Comparison of ENCODE assay signal across 14 cellular contexts in genomic region chr12:70178038-70178437, GRCh38.
A peak's percentile ranks its signal among the peaks of the same experiment; 100 is the strongest.
DNase-seq lines count a peak whose midpoint lies in the region; ATAC-seq and TF ChIP-seq lines count a peak whose summit lies in the region.
"Had no signal": no experiment of that assay in that cellular context is flagged by ENCODE, and none has a peak within 500 bp of the region (broad histone marks: within the 10 kb centered on the region; RNA-seq: fewer than 3 reads in every experiment).

No MANE protein-coding gene starts in this region.

- no peaks in the 10 kb centered on the region for H3K4me1 Mint-ChIP-seq in activated CD8-positive, alpha-beta T cell treated with anti-CD3 and anti-CD28 coated beads, Interleukin-2, amount 10 ng/mL, durations not matched to agents 7 days and 5 days (ENCODE audit: low read depth)
- H3K4me1 Mint-ChIP-seq: activated CD8-positive, alpha-beta memory T cell treated with anti-CD3 and anti-CD28 coated beads, Interleukin-2, amount 10 ng/mL, durations not matched to agents 7 days and 5 days had no signal

- H3K9me3 ChIP-seq in A673 (ENCODE audit: low read depth, low read length, poor library complexity, severe bottlenecking), result no peaks in the 10 kb centered on the region

- H3K4me3 ChIP-seq in A673 (ENCODE audit: low read depth, low read length, poor library complexity, severe bottlenecking), result no peak overlapping the region
- H3K4me3 ChIP-seq in coronary artery, result peak overlapping the region; percentile 16

- DNase-seq in A673 (ENCODE audit: low spot score) (peak; percentile 38), NCI-H1694 (lab: John Stamatoyannopoulos, UW) (peak; percentile 91), coronary artery (ENCODE audit: low spot score) (no peak), T-helper 9 cell (no peak), HPDE6-E6E7 (ENCODE audit: extremely low spot score) (no peak), NOMO-1 treated with dmso at 0.1 percent for 144 hours (lab: John Stamatoyannopoulos, UW; ENCODE audit: unreplicated experiment) (no peak)
- no peak for DNase-seq in activated CD8-positive, alpha-beta T cell treated with anti-CD3 and anti-CD28 coated beads, Interleukin-2, amount 10 ng/mL, durations not matched to agents 7 days and 5 days
- DNase-seq: activated CD8-positive, alpha-beta memory T cell treated with anti-CD3 and anti-CD28 coated beads, Interleukin-2, amount 10 ng/mL, durations not matched to agents 7 days and 5 days; NCI-H226; SHP77 treated with DMSO at 0.1 percent for 48 hours had no signal

- H3K27ac ChIP-seq in A673 (ENCODE audit: low read depth, low read length, poor library complexity, severe bottlenecking) (no peak overlapping the region), coronary artery (no peak overlapping the region), layer of hippocampus (ENCODE audit: low read depth, low read length) (peak overlapping the region; percentile 22)

- H3K27me3 ChIP-seq in A673 (replicated peaks; ENCODE audit: insufficient read depth, low read depth, low read length, poor library complexity) (no peaks in the 10 kb centered on the region), layer of hippocampus (ENCODE audit: control insufficient read depth, insufficient read depth, low read length) (no peaks in the 10 kb centered on the region)

- H3K36me3 Mint-ChIP-seq in activated CD8-positive, alpha-beta T cell treated with anti-CD3 and anti-CD28 coated beads, Interleukin-2, amount 10 ng/mL, durations not matched to agents 7 days and 5 days (ENCODE audit: low read depth), result no peaks in the 10 kb centered on the region
- H3K36me3 Mint-ChIP-seq: activated CD8-positive, alpha-beta memory T cell treated with anti-CD3 and anti-CD28 coated beads, Interleukin-2, amount 10 ng/mL, durations not matched to agents 7 days and 5 days; activated naive CD8-positive, alpha-beta T cell had no signal

- H3K36me3 ChIP-seq in A673 (ENCODE audit: insufficient read depth, low read length, poor library complexity, severe bottlenecking), result no peaks in the 10 kb centered on the region

- no peak overlapping the region for H3K27ac Mint-ChIP-seq in activated CD8-positive, alpha-beta T cell treated with anti-CD3 and anti-CD28 coated beads, Interleukin-2, amount 10 ng/mL, durations not matched to agents 7 days and 5 days
- H3K27ac Mint-ChIP-seq: activated CD8-positive, alpha-beta memory T cell treated with anti-CD3 and anti-CD28 coated beads, Interleukin-2, amount 10 ng/mL, durations not matched to agents 7 days and 5 days; activated naive CD8-positive, alpha-beta T cell; dendritic cell treated with granulocyte-macrophage colony-stimulating factor and Interleukin-4, amounts not matched to agents 40 ng/mL and 50 ng/mL, for 4 days had no signal

- no TSS peak for BruUV-seq in A673 (replicated peaks; lab: Mats Ljungman, UMichigan)

- H3K4me3 Mint-ChIP-seq in activated CD8-positive, alpha-beta T cell treated with anti-CD3 and anti-CD28 coated beads, Interleukin-2, amount 10 ng/mL, durations not matched to agents 7 days and 5 days, result no peak overlapping the region
- H3K4me3 Mint-ChIP-seq: activated CD8-positive, alpha-beta memory T cell treated with anti-CD3 and anti-CD28 coated beads, Interleukin-2, amount 10 ng/mL, durations not matched to agents 7 days and 5 days; activated naive CD8-positive, alpha-beta T cell; dendritic cell treated with granulocyte-macrophage colony-stimulating factor and Interleukin-4, amounts not matched to agents 40 ng/mL and 50 ng/mL, for 4 days had no signal

- H3K27me3 Mint-ChIP-seq in activated CD8-positive, alpha-beta T cell treated with anti-CD3 and anti-CD28 coated beads, Interleukin-2, amount 10 ng/mL, durations not matched to agents 7 days and 5 days (ENCODE audit: low read depth), result peaks cover 2% of the 10 kb centered on the region
- H3K27me3 Mint-ChIP-seq: activated CD8-positive, alpha-beta memory T cell treated with anti-CD3 and anti-CD28 coated beads, Interleukin-2, amount 10 ng/mL, durations not matched to agents 7 days and 5 days; dendritic cell treated with granulocyte-macrophage colony-stimulating factor and Interleukin-4, amounts not matched to agents 40 ng/mL and 50 ng/mL, for 4 days had no signal

- H3K4me1 ChIP-seq in A673 (ENCODE audit: insufficient read depth, low read length, poor library complexity, severe bottlenecking), result peaks cover 4% of the 10 kb centered on the region

- H3K9me3 Mint-ChIP-seq in activated CD8-positive, alpha-beta T cell treated with anti-CD3 and anti-CD28 coated beads, Interleukin-2, amount 10 ng/mL, durations not matched to agents 7 days and 5 days (ENCODE audit: insufficient read depth), result no peaks in the 10 kb centered on the region
- H3K9me3 Mint-ChIP-seq: dendritic cell treated with granulocyte-macrophage colony-stimulating factor and Interleukin-4, amounts not matched to agents 40 ng/mL and 50 ng/mL, for 4 days had no signal

- CTCF ChIA-PET in A673 (lab: Charles Lee), result no interaction called here
- CTCF ChIA-PET in activated CD8-positive, alpha-beta T cell treated with anti-CD3 and anti-CD28 coated beads, Interleukin-2, amount 10 ng/mL, durations not matched to agents 7 days and 5 days (lab: Charles Lee), result no interaction called here

- no peak for ATAC-seq in activated CD8-positive, alpha-beta T cell treated with anti-CD3 and anti-CD28 coated beads, Interleukin-2, amount 10 ng/mL, durations not matched to agents 7 days and 5 days
- ATAC-seq: activated CD8-positive, alpha-beta memory T cell treated with anti-CD3 and anti-CD28 coated beads, Interleukin-2, amount 10 ng/mL, durations not matched to agents 7 days and 5 days; left lobe of liver had no signal

- POLR2A ChIA-PET in A673 (lab: Charles Lee; ENCODE audit: low non-redundant PET), result no interaction called here
- POLR2A ChIA-PET in activated CD8-positive, alpha-beta T cell treated with anti-CD3 and anti-CD28 coated beads, Interleukin-2, amount 10 ng/mL, durations not matched to agents 7 days and 5 days (lab: Charles Lee), result no interaction called here

- TF ChIP-seq CTCF in A673 (conservative IDR thresholded peaks at IDR 0.05; ENCODE audit: low read depth, low read length) (no peak), coronary artery (IDR thresholded peaks at IDR 0.05) (no peak)

- intact Hi-C loops in A673 (cut with micrococcal nuclease; ENCODE audit: unreplicated experiment), result no loop called here

Comparison
In these comparisons a context has a peak if more than half of its experiments do, and no peak if none do; other contexts are left out.
1. DNase-seq: peak in A673 (single experiment) and NCI-H1694 (single experiment); none in coronary artery (single experiment), activated CD8-positive, alpha-beta T cell treated with anti-CD3 and anti-CD28 coated beads, Interleukin-2, amount 10 ng/mL, durations not matched to agents 7 days and 5 days (single experiment), T-helper 9 cell (single experiment), HPDE6-E6E7 (single experiment) and NOMO-1 treated with dmso at 0.1 percent for 144 hours (single experiment).